In the genomic region with DNA sequence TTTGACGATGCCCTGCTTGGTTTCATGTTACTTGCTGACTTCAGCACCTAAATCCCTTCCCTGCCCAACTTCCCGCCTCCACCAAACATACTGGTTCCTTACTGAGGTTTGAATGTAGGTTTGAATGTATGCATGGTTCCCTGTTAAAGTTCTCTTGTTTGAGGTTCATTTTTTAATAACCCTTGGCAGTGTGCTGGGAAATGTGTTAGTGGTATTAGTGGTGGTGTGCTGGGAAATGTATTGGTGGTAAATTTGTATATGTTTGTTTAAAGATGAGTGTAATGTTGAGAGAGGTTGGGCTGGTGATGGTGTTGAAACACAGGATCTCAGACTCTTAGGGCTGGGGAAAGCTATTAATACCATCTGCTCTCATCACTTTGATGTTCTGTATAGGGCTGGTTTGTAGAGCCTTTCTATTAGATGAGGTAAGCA, we compare ENCODE assay signal across 20 cellular contexts.
A peak's percentile ranks its signal among the peaks of the same experiment; 100 is the strongest.
DNase-seq lines count a peak whose midpoint lies in the region; ATAC-seq and TF ChIP-seq lines count a peak whose summit lies in the region.
"Had no signal": no experiment of that assay in that cellular context is flagged by ENCODE, and none has a peak within 500 bp of the region (broad histone marks: within the 10 kb centered on the region; RNA-seq: fewer than 3 reads in every experiment).

No MANE protein-coding gene starts in this region.

- H3K9me3 Mint-ChIP-seq in CD4-positive, alpha-beta T cell = no peaks in the 10 kb centered on the region
- H3K9me3 Mint-ChIP-seq: activated T-helper 2 cell treated with anti-CD3 and anti-CD28 coated beads, Interferon-gamma antibody, Interleukin-2, Interleukin-4, amounts not matched to agents 10 μg/mL and 5 μg/mL and 100 μg/mL, durations not matched to agents 14 hours and 24 hours and 36 hours; stimulated activated memory B cell treated with anti-CD40 and anti-IgM and Interleukin-4, amounts not matched to agents 10 μg/mL and 1 μg/mL and 100 μg/mL, for 72 hours had no signal

- ATAC-seq in HCT116 = no peak
- peak; percentile 32 for ATAC-seq in left lung
- no peak for ATAC-seq in GM18519 (IDR thresholded peaks at IDR 0.05; ENCODE audit: low FRiP score, unreplicated experiment)
- no peak for ATAC-seq in CD4-positive, alpha-beta T cell (ENCODE audit: poor library complexity)
- ATAC-seq: activated CD8-positive, alpha-beta T cell treated with anti-CD3 and anti-CD28 coated beads, Interleukin-2, amount 10 ng/mL, durations not matched to agents 7 days and 5 days; stimulated activated memory B cell treated with anti-CD40 and anti-IgM and Interleukin-4, amounts not matched to agents 10 μg/mL and 1 μg/mL and 100 μg/mL, for 72 hours had no signal

- H3K9me2 ChIP-seq in HCT116 (ENCODE audit: insufficient read depth) = no peaks in the 10 kb centered on the region

- H3K27me3 ChIP-seq in HCT116 (ENCODE audit: insufficient read depth, low read length) = no peaks in the 10 kb centered on the region
- no peaks in the 10 kb centered on the region for H3K27me3 ChIP-seq in left lung
- H3K27me3 ChIP-seq in CD4-positive, alpha-beta T cell (ENCODE audit: control insufficient read depth, insufficient read depth, low read length) = peaks cover 5% of the 10 kb centered on the region
- H3K27me3 ChIP-seq in WERI-Rb-1 (ENCODE audit: insufficient read depth, low read depth, severe bottlenecking) = no peaks in the 10 kb centered on the region
- H3K27me3 ChIP-seq: BLaER1, dorsolateral prefrontal cortex, upper lobe of left lung had no signal

- no peaks in the 10 kb centered on the region for H3K36me3 ChIP-seq in HCT116 (ENCODE audit: control insufficient read depth in 1 of 2, insufficient read depth in 2 of 2, low read length in 2 of 2)
- no peaks in the 10 kb centered on the region for H3K36me3 ChIP-seq in left lung
- no peaks in the 10 kb centered on the region for H3K36me3 ChIP-seq in WERI-Rb-1
- H3K36me3 ChIP-seq: BLaER1, esophagus squamous epithelium, upper lobe of left lung had no signal

- no peaks in the 10 kb centered on the region for H3K4me1 Mint-ChIP-seq in CD4-positive, alpha-beta T cell (ENCODE audit: low read depth)
- H3K4me1 Mint-ChIP-seq: stimulated activated memory B cell treated with anti-CD40 and anti-IgM and Interleukin-4, amounts not matched to agents 10 μg/mL and 1 μg/mL and 100 μg/mL, for 72 hours had no signal

- RAD21 ChIA-PET in HCT116 (lab: Charles Lee; ENCODE audit: low non-redundant PET in 1 of 2, low total read pairs in 2 of 2, uncharacterized antibody in 2 of 2, unreplicated experiment in 2 of 2) = no interaction called here

- no peak overlapping the region for H3K27ac ChIP-seq in HCT116 (ENCODE audit: low read depth, low read length)
- no peak overlapping the region for H3K27ac ChIP-seq in left lung
- H3K27ac ChIP-seq in CD4-positive, alpha-beta T cell (ENCODE audit: low read depth, low read length) = no peak overlapping the region
- no peak overlapping the region for H3K27ac ChIP-seq in WERI-Rb-1
- H3K27ac ChIP-seq: BLaER1, dorsolateral prefrontal cortex, esophagus squamous epithelium, upper lobe of left lung, VCaP had no signal

- H3K27ac Mint-ChIP-seq in CD4-positive, alpha-beta T cell = no peak overlapping the region
- H3K27ac Mint-ChIP-seq: activated CD8-positive, alpha-beta T cell treated with anti-CD3 and anti-CD28 coated beads, Interleukin-2, amount 10 ng/mL, durations not matched to agents 7 days and 5 days; activated T-helper 2 cell treated with anti-CD3 and anti-CD28 coated beads, Interferon-gamma antibody, Interleukin-2, Interleukin-4, amounts not matched to agents 10 μg/mL and 5 μg/mL and 100 μg/mL, durations not matched to agents 14 hours and 24 hours and 36 hours; stimulated activated memory B cell treated with anti-CD40 and anti-IgM and Interleukin-4, amounts not matched to agents 10 μg/mL and 1 μg/mL and 100 μg/mL, for 72 hours had no signal

- no peaks in the 10 kb centered on the region for H4K20me1 ChIP-seq in HCT116 (ENCODE audit: insufficient read depth)
- H4K20me1 ChIP-seq: BLaER1 had no signal

- DNase-seq in AG08396 (ENCODE audit: low spot score) (peak; percentile 52), HCT116 (ENCODE audit: low read depth, low spot score) (no peak), choroid plexus epithelial cell (ENCODE audit: low read depth) (peak; percentile 81), left lung (no peak), NCI-H1092 treated with DMSO at 0.1 percent for 48 hours (lab: John Stamatoyannopoulos, UW) (no peak), WERI-Rb-1 (no peak)
- DNase-seq in CD4-positive, alpha-beta T cell = no peak
- DNase-seq: activated CD8-positive, alpha-beta T cell treated with anti-CD3 and anti-CD28 coated beads, Interleukin-2, amount 10 ng/mL, durations not matched to agents 7 days and 5 days; anterior cingulate cortex; dorsolateral prefrontal cortex; esophagus squamous epithelium; NCI-H187; NCI-H526; upper lobe of left lung had no signal

- no peaks in the 10 kb centered on the region for H3K36me3 Mint-ChIP-seq in CD4-positive, alpha-beta T cell (ENCODE audit: low read depth)
- H3K36me3 Mint-ChIP-seq: stimulated activated memory B cell treated with anti-CD40 and anti-IgM and Interleukin-4, amounts not matched to agents 10 μg/mL and 1 μg/mL and 100 μg/mL, for 72 hours had no signal

- no peak overlapping the region for H3K9ac ChIP-seq in HCT116 (ENCODE audit: low read length)
- H3K9ac ChIP-seq: BLaER1 had no signal

- H3K9me3 ChIP-seq in HCT116 (ENCODE audit: control insufficient read depth in 1 of 2, insufficient read depth in 1 of 2, low read depth in 1 of 2, low read length in 2 of 2) (no peaks in the 10 kb centered on the region), left lung (no peaks in the 10 kb centered on the region), WERI-Rb-1 (ENCODE audit: severe bottlenecking) (no peaks in the 10 kb centered on the region)
- H3K9me3 ChIP-seq in CD4-positive, alpha-beta T cell (ENCODE audit: control insufficient read depth, low read length) = no peaks in the 10 kb centered on the region
- H3K9me3 ChIP-seq: BLaER1, esophagus squamous epithelium, upper lobe of left lung had no signal

- TF ChIP-seq RAD21 in HCT116 (IDR thresholded peaks at IDR 0.05; ENCODE audit: low read depth) = no peak

- CTCF ChIA-PET in HCT116 (lab: Charles Lee) = no interaction called here
- CTCF ChIA-PET in CD4-positive, alpha-beta T cell (lab: Charles Lee) = no interaction called here

- no peak overlapping the region for H3K4me3 ChIP-seq in HCT116 (replicated peaks in 1 of 2; ENCODE audit: low read depth in 1 of 2, low read length in 2 of 2)
- H3K4me3 ChIP-seq in choroid plexus epithelial cell (ENCODE audit: low read depth, low read length) = no peak overlapping the region
- no peak overlapping the region for H3K4me3 ChIP-seq in left lung
- no peak overlapping the region for H3K4me3 ChIP-seq in WERI-Rb-1 (ENCODE audit: low read depth, low read length)
- H3K4me3 ChIP-seq: BLaER1, dorsolateral prefrontal cortex, esophagus squamous epithelium, skin epidermis, upper lobe of left lung had no signal

- intact Hi-C loops in HCT116 (cut with micrococcal nuclease) (no loop called here), left lung (cut with DNase I) (no loop called here)
- intact Hi-C loops in CD4-positive, alpha-beta T cell (cut with DNase I, micrococcal nuclease) = no loop called here

- no peaks in the 10 kb centered on the region for H3K27me3 Mint-ChIP-seq in CD4-positive, alpha-beta T cell
- H3K27me3 Mint-ChIP-seq: stimulated activated memory B cell treated with anti-CD40 and anti-IgM and Interleukin-4, amounts not matched to agents 10 μg/mL and 1 μg/mL and 100 μg/mL, for 72 hours had no signal

- POLR2A ChIA-PET in HCT116 (lab: Charles Lee) = no interaction called here
- POLR2A ChIA-PET in CD4-positive, alpha-beta T cell (lab: Charles Lee) = no interaction called here

- H3K4me2 ChIP-seq in HCT116 (ENCODE audit: low read length) = no peak overlapping the region
- H3K4me2 ChIP-seq: BLaER1 had no signal

- TF ChIP-seq CTCF in HCT116 (IDR thresholded peaks at IDR 0.05 in 2 of 3, conservative IDR thresholded peaks at IDR 0.05 in 1 of 3; ENCODE audit: borderline replicate concordance in 1 of 3, insufficient read depth in 1 of 3, low read depth in 2 of 3, low read length in 2 of 3) (no peak), choroid plexus epithelial cell (conservative IDR thresholded peaks at IDR 0.05; ENCODE audit: low read depth, low read length) (no peak), left lung (IDR thresholded peaks at IDR 0.05) (no peak), WERI-Rb-1 (IDR thresholded peaks at IDR 0.05; ENCODE audit: low read depth, low read length) (no peak)
- TF ChIP-seq CTCF in CD4-positive, alpha-beta T cell (IDR thresholded peaks at IDR 0.05) = no peak

- no peaks in the 10 kb centered on the region; the same call in 1 of the 2 replicates for H3K79me2 ChIP-seq in HCT116 (ENCODE audit: insufficient read depth, low read length)

- H2AFZ ChIP-seq in HCT116 (ENCODE audit: low read depth, low read length, poor library complexity, severe bottlenecking) = no peak overlapping the region

- H3K4me1 ChIP-seq in HCT116 (ENCODE audit: control insufficient read depth in 1 of 2, insufficient read depth in 2 of 2, low read length in 2 of 2) (no peaks in the 10 kb centered on the region), left lung (no peaks in the 10 kb centered on the region)

- TF ChIP-seq POLR2A in HCT116 (IDR thresholded peaks at IDR 0.05; ENCODE audit: borderline replicate concordance, extremely low read depth, insufficient read depth, insufficient read length) = no peak

- H3K4me3 Mint-ChIP-seq in CD4-positive, alpha-beta T cell = no peak overlapping the region
- H3K4me3 Mint-ChIP-seq: activated CD8-positive, alpha-beta T cell treated with anti-CD3 and anti-CD28 coated beads, Interleukin-2, amount 10 ng/mL, durations not matched to agents 7 days and 5 days; stimulated activated memory B cell treated with anti-CD40 and anti-IgM and Interleukin-4, amounts not matched to agents 10 μg/mL and 1 μg/mL and 100 μg/mL, for 72 hours had no signal

- TSS peak; percentile 26 for BruUV-seq in HCT116 (replicated peaks; lab: Mats Ljungman, UMichigan)

TF ChIP-seq in HCT116, 20 proteins besides CTCF, POLR2A, EP300 and RAD21:
- TF ChIP-seq JUND (IDR thresholded peaks at IDR 0.05) (no peak), ZNF274 (IDR thresholded peaks at IDR 0.05; ENCODE audit: low read depth, low read length) (no peak), SIN3A (IDR thresholded peaks at IDR 0.05; ENCODE audit: low read depth) (no peak)

Comparison
In these comparisons a context has a peak if more than half of its experiments do, and no peak if none do; other contexts are left out.
1. DNase-seq: peak in AG08396 (single experiment) and choroid plexus epithelial cell (single experiment); none in HCT116 (single experiment), left lung (0 of 2), CD4-positive, alpha-beta T cell (0 of 10), NCI-H1092 treated with DMSO at 0.1 percent for 48 hours (single experiment) and WERI-Rb-1 (single experiment).